15 cellular contexts compared by ENCODE assay signal in the genomic region with DNA sequence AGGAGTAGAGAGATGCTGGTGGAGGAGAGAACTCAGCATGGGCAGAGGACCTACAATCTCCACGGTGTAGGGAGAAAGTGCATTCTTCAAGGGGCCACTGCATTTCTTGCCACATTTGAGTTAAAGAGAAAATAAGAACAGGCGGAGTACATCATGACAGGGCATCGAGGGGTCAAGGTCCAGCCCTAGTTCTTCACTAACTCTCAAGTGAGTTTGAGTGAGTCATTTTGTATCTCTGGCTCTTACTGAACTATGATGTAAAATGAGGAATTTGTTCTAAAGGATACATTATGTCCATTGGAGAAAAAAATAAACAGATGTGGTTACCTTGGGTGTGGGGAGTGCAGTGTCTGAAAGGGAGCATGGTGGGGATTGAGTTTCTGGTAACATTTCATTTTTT.
A peak's percentile ranks its signal among the peaks of the same experiment; 100 is the strongest.
DNase-seq lines count a peak whose midpoint lies in the region; ATAC-seq and TF ChIP-seq lines count a peak whose summit lies in the region.
"Had no signal": no experiment of that assay in that cellular context is flagged by ENCODE, and none has a peak within 500 bp of the region (broad histone marks: within the 10 kb centered on the region; RNA-seq: fewer than 3 reads in every experiment).

No MANE protein-coding gene starts in this region.

- no peak for TF ChIP-seq CTCF in chondrocyte (IDR thresholded peaks at IDR 0.05)
- no peak for TF ChIP-seq CTCF in suprapubic skin (IDR thresholded peaks at IDR 0.05)
- no peak for TF ChIP-seq CTCF in body of pancreas (IDR thresholded peaks at IDR 0.05)

- 62% methylated on average over 3 of the region's 3 CpGs for WGBS in suprapubic skin
- WGBS in body of pancreas, 2 donors, result 71 to 82% methylated on average over 3 of the region's 3 CpGs

- H3K27ac Mint-ChIP-seq in chondrocyte (ENCODE audit: unreplicated experiment), result peak overlapping the region; percentile 34
- H3K27ac Mint-ChIP-seq: B cell; CD4-positive, alpha-beta T cell had no signal

- no peaks in the 10 kb centered on the region for H3K9me3 ChIP-seq in suprapubic skin
- no peaks in the 10 kb centered on the region for H3K9me3 ChIP-seq in body of pancreas
- H3K9me3 ChIP-seq: Peyer's patch had no signal

- H3K4me3 ChIP-seq in suprapubic skin (no peak overlapping the region), body of pancreas (no peak overlapping the region)
- H3K4me3 ChIP-seq: Peyer's patch had no signal

- H3K27me3 ChIP-seq in suprapubic skin, result no peaks in the 10 kb centered on the region
- H3K27me3 ChIP-seq in body of pancreas, result no peaks in the 10 kb centered on the region

- ATAC-seq in left colon (peak; percentile 59), body of pancreas (no peak)

- no peaks in the 10 kb centered on the region for H3K9me3 Mint-ChIP-seq in chondrocyte (ENCODE audit: low read depth)
- H3K9me3 Mint-ChIP-seq: CD4-positive, alpha-beta T cell had no signal

- H3K4me1 ChIP-seq in suprapubic skin (peaks cover 3% of the 10 kb centered on the region), body of pancreas (no peaks in the 10 kb centered on the region)
- H3K4me1 ChIP-seq: Peyer's patch had no signal

- intact Hi-C loops in left colon (cut with DNase I, micrococcal nuclease) (no loop called here), body of pancreas (cut with DNase I) (no loop called here)

- H3K27ac ChIP-seq in suprapubic skin (peak overlapping the region; percentile 61), body of pancreas (no peak overlapping the region)
- H3K27ac ChIP-seq: Peyer's patch had no signal

- TF ChIP-seq EP300 in suprapubic skin (IDR thresholded peaks at IDR 0.05), result no peak

- TF ChIP-seq POLR2A in suprapubic skin (IDR thresholded peaks at IDR 0.05) (no peak), body of pancreas (IDR thresholded peaks at IDR 0.05) (no peak)

- peaks cover 10% of the 10 kb centered on the region for H3K4me1 Mint-ChIP-seq in chondrocyte (ENCODE audit: low read depth)
- H3K4me1 Mint-ChIP-seq: B cell had no signal

- peaks cover 2% of the 10 kb centered on the region for H3K27me3 Mint-ChIP-seq in chondrocyte (ENCODE audit: low read depth)

- H3K36me3 ChIP-seq in suprapubic skin, result no peaks in the 10 kb centered on the region
- H3K36me3 ChIP-seq in body of pancreas (replicated peaks in 1 of 2; ENCODE audit: insufficient read depth in 1 of 2, low read depth in 2 of 2), result no peaks in the 10 kb centered on the region
- H3K36me3 ChIP-seq: Peyer's patch had no signal

- H3K4me3 Mint-ChIP-seq in chondrocyte (ENCODE audit: unreplicated experiment), result no peak overlapping the region
- H3K4me3 Mint-ChIP-seq: B cell; CD4-positive, alpha-beta T cell had no signal

- DNase-seq in LHCN-M2 (ENCODE audit: low read depth) (peak; percentile 85), chondrocyte (ENCODE audit: low spot score) (no peak), left colon (no peak), suprapubic skin (ENCODE audit: low spot score in 2 of 2) (peak in 1 of 2 donors; percentile 68), NOMO-1 (lab: John Stamatoyannopoulos, UW; ENCODE audit: unreplicated experiment in 2 of 2) (no peak), body of pancreas (no peak)
- DNase-seq in activated T-cell treated with anti-CD3 and anti-CD28 coated beads, Interleukin-2, amount 50 U/mL, for 1 hour, result no peak
- DNase-seq: CD4-positive, alpha-beta T cell; DND-41; GOT3; NCI-H187 treated with DMSO at 0.1 percent for 48 hours; NCI-H446; SHP77 had no signal

- H3K36me3 Mint-ChIP-seq in chondrocyte (ENCODE audit: low read depth), result no peaks in the 10 kb centered on the region
